ENCODE assay signal across 1 cellular context in the genomic region with DNA sequence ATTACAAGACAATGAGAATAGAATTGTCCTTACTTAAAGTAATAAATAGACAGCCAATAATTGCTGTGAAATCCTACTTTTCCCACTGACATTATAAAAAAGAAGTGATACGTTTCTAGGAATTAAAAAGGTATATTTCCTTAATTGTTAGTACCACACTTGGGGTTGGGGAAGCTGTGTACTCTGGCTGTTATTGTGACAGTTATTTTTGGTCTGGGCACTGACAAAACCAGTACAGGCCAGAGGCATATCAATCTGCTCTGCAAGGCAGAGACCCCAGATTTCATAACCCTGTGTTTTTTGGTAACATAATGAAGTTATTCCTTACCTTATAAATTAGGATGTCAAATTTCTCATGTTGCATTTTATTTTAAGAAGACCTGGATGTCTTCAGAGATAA.
TF ChIP-seq lines count a peak whose summit lies in the region.

No MANE protein-coding gene starts in this region.

TF ChIP-seq in HCT116, 20 proteins besides CTCF, POLR2A, EP300 and RAD21 (continued from another document):
- TF ChIP-seq EGR1 (IDR thresholded peaks at IDR 0.05; ENCODE audit: low read depth) (no peak), ZFX (IDR thresholded peaks at IDR 0.05) (no peak), ZNF274 (IDR thresholded peaks at IDR 0.05; ENCODE audit: low read depth, low read length) (no peak), EZH2phosphoT487 (IDR thresholded peaks at IDR 0.05; ENCODE audit: borderline replicate concordance) (no peak), JUND (IDR thresholded peaks at IDR 0.05) (no peak)
- TF ChIP-seq, protein P1, sequence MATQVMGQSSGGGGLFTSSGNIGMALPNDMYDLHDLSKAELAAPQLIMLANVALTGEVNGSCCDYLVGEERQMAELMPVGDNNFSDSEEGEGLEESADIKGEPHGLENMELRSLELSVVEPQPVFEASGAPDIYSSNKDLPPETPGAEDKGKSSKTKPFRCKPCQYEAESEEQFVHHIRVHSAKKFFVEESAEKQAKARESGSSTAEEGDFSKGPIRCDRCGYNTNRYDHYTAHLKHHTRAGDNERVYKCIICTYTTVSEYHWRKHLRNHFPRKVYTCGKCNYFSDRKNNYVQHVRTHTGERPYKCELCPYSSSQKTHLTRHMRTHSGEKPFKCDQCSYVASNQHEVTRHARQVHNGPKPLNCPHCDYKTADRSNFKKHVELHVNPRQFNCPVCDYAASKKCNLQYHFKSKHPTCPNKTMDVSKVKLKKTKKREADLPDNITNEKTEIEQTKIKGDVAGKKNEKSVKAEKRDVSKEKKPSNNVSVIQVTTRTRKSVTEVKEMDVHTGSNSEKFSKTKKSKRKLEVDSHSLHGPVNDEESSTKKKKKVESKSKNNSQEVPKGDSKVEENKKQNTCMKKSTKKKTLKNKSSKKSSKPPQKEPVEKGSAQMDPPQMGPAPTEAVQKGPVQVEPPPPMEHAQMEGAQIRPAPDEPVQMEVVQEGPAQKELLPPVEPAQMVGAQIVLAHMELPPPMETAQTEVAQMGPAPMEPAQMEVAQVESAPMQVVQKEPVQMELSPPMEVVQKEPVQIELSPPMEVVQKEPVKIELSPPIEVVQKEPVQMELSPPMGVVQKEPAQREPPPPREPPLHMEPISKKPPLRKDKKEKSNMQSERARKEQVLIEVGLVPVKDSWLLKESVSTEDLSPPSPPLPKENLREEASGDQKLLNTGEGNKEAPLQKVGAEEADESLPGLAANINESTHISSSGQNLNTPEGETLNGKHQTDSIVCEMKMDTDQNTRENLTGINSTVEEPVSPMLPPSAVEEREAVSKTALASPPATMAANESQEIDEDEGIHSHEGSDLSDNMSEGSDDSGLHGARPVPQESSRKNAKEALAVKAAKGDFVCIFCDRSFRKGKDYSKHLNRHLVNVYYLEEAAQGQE (IDR thresholded peaks at IDR 0.05; ENCODE audit: low read depth): no peak
